21 cellular contexts compared by ENCODE assay signal in genomic region chr1:39124282-39124681, GRCh38.
"Had no signal": no experiment of that assay in that cellular context is flagged by ENCODE, and none has a peak within 500 bp of the region (broad histone marks: within the 10 kb centered on the region; RNA-seq: fewer than 3 reads in every experiment).

No MANE protein-coding gene starts in this region.

- H3K27ac Mint-ChIP-seq: T-cell had no signal

- FAIRE-seq: RCC 7860 had no signal

- H3K27me3 Mint-ChIP-seq: T-cell had no signal

- H3K9me3 ChIP-seq: SJCRH30 had no signal

- H3K9me3 Mint-ChIP-seq: T-cell had no signal

- H3K4me1 Mint-ChIP-seq: T-cell had no signal

- H3K4me3 Mint-ChIP-seq: T-cell had no signal

- H3K4me3 ChIP-seq: SJCRH30 had no signal

- H3K27ac ChIP-seq: SJCRH30 had no signal

- H3K36me3 Mint-ChIP-seq: T-cell had no signal

- DNase-seq: Karpas-422, KBM-7, MV-4-11, NCI-H1048, NCI-H1105, NCI-H1417, NCI-H1436 treated with DMSO at 0.1 percent for 48 hours, NCI-H1694, NCI-H187 treated with DMSO at 0.1 percent for 48 hours, NCI-H2029 treated with DMSO at 0.1 percent for 48 hours, NCI-H2171 treated with DMSO at 0.1 percent for 48 hours, NCI-H2227 treated with DMSO at 0.1 percent for 48 hours, NCI-H524 treated with DMSO at 0.1 percent for 48 hours, NCI-H69, NCI-H774, RPMI8226, SHP77, SJCRH30, SW 1271, T-cell had no signal

- H3K27me3 ChIP-seq: SJCRH30 had no signal
